Comparison of ENCODE assay signal across 8 cellular contexts in genomic region chr9:87337335-87338074, GRCh38.
A peak's percentile ranks its signal among the peaks of the same experiment; 100 is the strongest.
DNase-seq lines count a peak whose midpoint lies in the region; ATAC-seq and TF ChIP-seq lines count a peak whose summit lies in the region.

No MANE protein-coding gene starts in this region.

- H3K27ac Mint-ChIP-seq in MCF 10A (ENCODE audit: low read depth, unreplicated experiment) (peak overlapping the region; percentile 61), type B pancreatic cell (peak overlapping the region; percentile 75)

- H3K36me3 Mint-ChIP-seq in activated T-cell treated with anti-CD3 and anti-CD28 coated beads, Interleukin-2, amount 50 U/mL, for 4 hours (ENCODE audit: insufficient read depth): no peaks in the 10 kb centered on the region
- H3K36me3 Mint-ChIP-seq in MCF 10A (ENCODE audit: insufficient read depth, unreplicated experiment): no peaks in the 10 kb centered on the region
- no peaks in the 10 kb centered on the region for H3K36me3 Mint-ChIP-seq in type B pancreatic cell

- H3K27me3 Mint-ChIP-seq in activated T-cell treated with anti-CD3 and anti-CD28 coated beads, Interleukin-2, amount 50 U/mL, for 4 hours (ENCODE audit: low read depth): peaks cover 25% of the 10 kb centered on the region
- H3K27me3 Mint-ChIP-seq in MCF 10A (ENCODE audit: insufficient read depth, unreplicated experiment) (no peaks in the 10 kb centered on the region), type B pancreatic cell (peaks cover 7% of the 10 kb centered on the region)

- CTCF ChIA-PET in MCF 10A (lab: Yijun Ruan, JAX): interaction anchor here (0.6 to 3.3 kb wide), 24 partner anchors 9 to 1138 kb away, joined by 3 to 29 read pairs (median 4); no protein-coding TSS in a partner anchor

- POLR2A ChIA-PET in MCF 10A (lab: Yijun Ruan, JAX): interaction anchor here (0.6 to 2.6 kb wide), 14 partner anchors 13 to 929 kb away, joined by 3 to 8 read pairs (median 5); partner anchors contain the start of gene DAPK1

- no peaks in the 10 kb centered on the region for H3K9me3 Mint-ChIP-seq in activated T-cell treated with anti-CD3 and anti-CD28 coated beads, Interleukin-2, amount 50 U/mL, for 4 hours
- H3K9me3 Mint-ChIP-seq in MCF 10A (ENCODE audit: unreplicated experiment): no peaks in the 10 kb centered on the region
- H3K9me3 Mint-ChIP-seq in type B pancreatic cell: no peaks in the 10 kb centered on the region

- H3K4me1 Mint-ChIP-seq in activated T-cell treated with anti-CD3 and anti-CD28 coated beads, Interleukin-2, amount 50 U/mL, for 4 hours (ENCODE audit: low read depth): peaks cover 10% of the 10 kb centered on the region
- H3K4me1 Mint-ChIP-seq in MCF 10A (ENCODE audit: insufficient read depth, unreplicated experiment) (peaks cover 25% of the 10 kb centered on the region), type B pancreatic cell (ENCODE audit: unreplicated experiment) (peaks cover 27% of the 10 kb centered on the region)

- peak overlapping the region; percentile 70 for H3K4me3 Mint-ChIP-seq in activated T-cell treated with anti-CD3 and anti-CD28 coated beads, Interleukin-2, amount 50 U/mL, for 4 hours
- H3K4me3 Mint-ChIP-seq in MCF 10A (ENCODE audit: unreplicated experiment) (peak overlapping the region; percentile 80), type B pancreatic cell (peak overlapping the region; percentile 88)

- no TSS peak for BruUV-seq in MCF 10A (replicated peaks; lab: Mats Ljungman, UMichigan)

- DNase-seq in activated T-cell treated with anti-CD3 and anti-CD28 coated beads, Interleukin-2, amount 50 U/mL, for 4 hours: no peak
- DNase-seq in activated T-cell treated with anti-CD3 and anti-CD28 coated beads, Interleukin-2, amount 50 U/mL, for 48 hours: no peak
- peak; percentile 23 for DNase-seq in MCF 10A (ENCODE audit: unreplicated experiment)
- peak; percentile 52 for DNase-seq in left lobe of liver (ENCODE audit: low spot score)
- no peak for DNase-seq in type B pancreatic cell (ENCODE audit: extremely low spot score, unreplicated experiment)
- DNase-seq in stimulated activated CD4-positive, alpha-beta T cell treated with anti-CD3 and anti-CD28 coated beads, Interleukin-4, amount 100 ng/mL, for 1 hour: no peak
- DNase-seq in SKM-1 treated with dmso at 0.1 percent for 144 hours (lab: John Stamatoyannopoulos, UW; ENCODE audit: unreplicated experiment): no peak

- no peak for ATAC-seq in activated T-cell treated with anti-CD3 and anti-CD28 coated beads, Interleukin-2, amount 50 U/mL, for 4 hours
- peak; percentile 80 for ATAC-seq in left lobe of liver
- ATAC-seq in GM19328 (IDR thresholded peaks at IDR 0.05; ENCODE audit: unreplicated experiment): no peak

- intact Hi-C loops in MCF 10A (cut with micrococcal nuclease): loop anchor here (1.0 kb wide), 3 partner anchors 161 to 476 kb away; no protein-coding TSS in a partner anchor

- TF ChIP-seq CTCF in MCF 10A (IDR thresholded peaks at IDR 0.05; ENCODE audit: unreplicated experiment): no peak
- no peak for TF ChIP-seq CTCF in type B pancreatic cell (conservative IDR thresholded peaks at IDR 0.05)

Comparison
In these comparisons a context has a peak if more than half of its experiments do, and no peak if none do; other contexts are left out.
1. DNase-seq: peak in MCF 10A (single experiment) and left lobe of liver (single experiment); none in activated T-cell treated with anti-CD3 and anti-CD28 coated beads, Interleukin-2, amount 50 U/mL, for 4 hours (single experiment), activated T-cell treated with anti-CD3 and anti-CD28 coated beads, Interleukin-2, amount 50 U/mL, for 48 hours (0 of 2), type B pancreatic cell (single experiment), stimulated activated CD4-positive, alpha-beta T cell treated with anti-CD3 and anti-CD28 coated beads, Interleukin-4, amount 100 ng/mL, for 1 hour (single experiment) and SKM-1 treated with dmso at 0.1 percent for 144 hours (single experiment).
2. Peak in every context shown above with its lines, with median percentiles within 50 percentile points of each other: H3K4me3 Mint-ChIP-seq.